2 cellular contexts compared by ENCODE assay signal in genomic region chr2:102634831-102635241, GRCh38.
A peak's percentile ranks its signal among the peaks of the same experiment; 100 is the strongest.
TF ChIP-seq lines count a peak whose summit lies in the region.

No MANE protein-coding gene starts in this region.

TF ChIP-seq in SK-N-SH, 30 proteins besides CTCF, POLR2A, EP300 and RAD21 (continued from another document):
- TF ChIP-seq TEAD4 (IDR thresholded peaks at IDR 0.05; ENCODE audit: borderline replicate concordance, insufficient read depth) (no peak), SIN3A (IDR thresholded peaks at IDR 0.05; ENCODE audit: borderline replicate concordance, low read depth, low read length) (no peak)
TF ChIP-seq in SK-N-SH: peak in this region for 0.

TF ChIP-seq in K562, 482 proteins besides CTCF, POLR2A, EP300 and RAD21 (continued from another document and continues in another):
- peak; percentile 84 for TF ChIP-seq MGA (IDR thresholded peaks at IDR 0.05)
- TF ChIP-seq GTF2F1 (IDR thresholded peaks at IDR 0.05; ENCODE audit: low read depth, low read length) = 0 out of 2 replicates have a peak, but pooled peaks have one; percentile 20
- TF ChIP-seq HMBOX1 (IDR thresholded peaks at IDR 0.05) = peak; percentile 59; the same call in 1 of the 2 replicates
- TF ChIP-seq CHD1 (IDR thresholded peaks at IDR 0.05; ENCODE audit: low read length) = no peak
- peak; percentile 57 for TF ChIP-seq ELF1 (tag; IDR thresholded peaks at IDR 0.05)
- no peak for TF ChIP-seq ZNF589 (CRISPR knock-in tag; IDR thresholded peaks at IDR 0.05; ENCODE audit: low read depth)
- TF ChIP-seq KLF16 (IDR thresholded peaks at IDR 0.05) = peak; percentile 42; the same call in 1 of the 2 replicates
- TF ChIP-seq ZNF217 (CRISPR knock-in tag; IDR thresholded peaks at IDR 0.05) = no peak
- peak; percentile 29 for TF ChIP-seq NFIC (IDR thresholded peaks at IDR 0.05)
- peak; percentile 87; the same call in 1 of the 2 replicates for TF ChIP-seq ZBTB7A (IDR thresholded peaks at IDR 0.05; ENCODE audit: borderline replicate concordance, control insufficient read depth, low read depth, low read length)
- peak; percentile 84 for TF ChIP-seq SMARCA4 (IDR thresholded peaks at IDR 0.05)
- peak; percentile 59; the same call in 1 of the 2 replicates for TF ChIP-seq ZFX (CRISPR knock-in tag; IDR thresholded peaks at IDR 0.05)
- peak; percentile 48 for TF ChIP-seq TAF1 (IDR thresholded peaks at IDR 0.05; ENCODE audit: control insufficient read depth, extremely low read depth, insufficient read depth, low read length, severe bottlenecking)
- peak; percentile 65; the same call in 1 of the 2 replicates for TF ChIP-seq TFAP4 (CRISPR knock-in tag; IDR thresholded peaks at IDR 0.05; ENCODE audit: borderline replicate concordance)
- TF ChIP-seq NCOR1 (IDR thresholded peaks at IDR 0.05) = peak; percentile 79
- peak in 1 of 2 experiments; percentile 48; a peak in 1 of 3 replicates for TF ChIP-seq CBX3 (IDR thresholded peaks at IDR 0.05; ENCODE audit: borderline replicate concordance in 1 of 2, low read length in 2 of 2)
- TF ChIP-seq GABPB1 (CRISPR knock-in tag; IDR thresholded peaks at IDR 0.05) = no peak
- TF ChIP-seq ZNF592 (IDR thresholded peaks at IDR 0.05) = peak; percentile 72; the same call in 1 of the 2 replicates
- TF ChIP-seq CBFA2T3 (IDR thresholded peaks at IDR 0.05) = peak; percentile 86
- 0 out of 4 replicates have a peak, but pooled peaks of 1 of the 2 experiments have one; percentile 4 for TF ChIP-seq FOXK2 (conservative IDR thresholded peaks at IDR 0.05 in 1 of 2, IDR thresholded peaks at IDR 0.05 in 1 of 2; ENCODE audit: low read depth in 2 of 2)
- TF ChIP-seq STAT5A (IDR thresholded peaks at IDR 0.05; ENCODE audit: borderline replicate concordance, low read length) = peak; percentile 86
- TF ChIP-seq EGR1 (conservative IDR thresholded peaks at IDR 0.05) = peak; percentile 59
- TF ChIP-seq MECOM (CRISPR knock-in tag; IDR thresholded peaks at IDR 0.05) = peak; percentile 46; the same call in 1 of the 2 replicates
- 0 out of 2 replicates have a peak, but pooled peaks have one; percentile 40 for TF ChIP-seq DMBX1 (CRISPR knock-in tag; IDR thresholded peaks at IDR 0.05; ENCODE audit: borderline replicate concordance)
- no peak for TF ChIP-seq MBD1 (CRISPR knock-in tag; IDR thresholded peaks at IDR 0.05)
- TF ChIP-seq LEF1 (IDR thresholded peaks at IDR 0.05) = peak; percentile 66
- TF ChIP-seq CEBPG (CRISPR knock-in tag; IDR thresholded peaks at IDR 0.05) = no peak
- TF ChIP-seq CEBPG (tag; conservative IDR thresholded peaks at IDR 0.05 in 1 of 2, IDR thresholded peaks at IDR 0.05 in 1 of 2) = peak in 1 of 2 experiments; percentile 2; a peak in 1 of 4 replicates
- peak; percentile 24; the same call in 1 of the 2 replicates for TF ChIP-seq PHF8 (IDR thresholded peaks at IDR 0.05; ENCODE audit: borderline replicate concordance, low read length)
- TF ChIP-seq ZBTB11 (CRISPR knock-in tag; IDR thresholded peaks at IDR 0.05) = peak in 1 of 3 experiments; percentile 53; a peak in 2 of 6 replicates
- TF ChIP-seq PML (IDR thresholded peaks at IDR 0.05; ENCODE audit: low read length) = peak; percentile 59; the same call in 1 of the 2 replicates
- TF ChIP-seq RUNX1 (IDR thresholded peaks at IDR 0.05; ENCODE audit: low read depth) = 0 out of 2 replicates have a peak, but pooled peaks have one; percentile 63
- peak; percentile 82 for TF ChIP-seq POLR2AphosphoS5 (IDR thresholded peaks at IDR 0.05; ENCODE audit: control insufficient read depth, insufficient read depth, low read depth, low read length)
- peak; percentile 47; the same call in 1 of the 2 replicates for TF ChIP-seq SUPT5H (IDR thresholded peaks at IDR 0.05)
